In genomic region chr15:80991446-80991845, GRCh38 we compare ENCODE assay signal across 8 cellular contexts. TPM values are rescaled to one million over a fixed set of nuclear protein-coding genes. Genes with fewer than 3 reads are reported as not detected.
A peak's percentile ranks its signal among the peaks of the same experiment; 100 is the strongest.
DNase-seq lines count a peak whose midpoint lies in the region; ATAC-seq and TF ChIP-seq lines count a peak whose summit lies in the region.

No MANE protein-coding gene starts in this region.

- TF ChIP-seq CTCF in transverse colon (IDR thresholded peaks at IDR 0.05) = no peak

- no peak overlapping the region for H3K4me3 ChIP-seq in transverse colon

- no peak for TF ChIP-seq EP300 in transverse colon (IDR thresholded peaks at IDR 0.05; ENCODE audit: low read depth)

- 14 to 51% methylated on average over 1 to 4 of the region's 4 CpGs for WGBS in transverse colon (ENCODE audit: low coverage in 1 of 2), 2 donors

- H3K27me3 ChIP-seq in transverse colon = no peaks in the 10 kb centered on the region

- H3K36me3 Mint-ChIP-seq in activated CD8-positive, alpha-beta memory T cell treated with anti-CD3 and anti-CD28 coated beads, Interleukin-2, amount 10 ng/mL, durations not matched to agents 7 days and 5 days = peaks cover 17% of the 10 kb centered on the region
- H3K36me3 Mint-ChIP-seq in activated T-helper 17 cell treated with anti-CD3 and anti-CD28 coated beads, Interleukin-2, amount 50 U/mL, for 72 hours (ENCODE audit: low read depth) = peaks cover 20% of the 10 kb centered on the region
- H3K36me3 Mint-ChIP-seq in immature natural killer cell = peaks cover 0 to 5% (median 0%) of the 10 kb centered on the region in 3 donors

- TF ChIP-seq POLR2A in transverse colon (IDR thresholded peaks at IDR 0.05) = no peak

- H3K27me3 Mint-ChIP-seq in activated CD8-positive, alpha-beta memory T cell treated with anti-CD3 and anti-CD28 coated beads, Interleukin-2, amount 10 ng/mL, durations not matched to agents 7 days and 5 days = no peaks in the 10 kb centered on the region
- no peaks in the 10 kb centered on the region for H3K27me3 Mint-ChIP-seq in activated T-helper 17 cell treated with anti-CD3 and anti-CD28 coated beads, Interleukin-2, amount 50 U/mL, for 72 hours
- H3K27me3 Mint-ChIP-seq in immature natural killer cell (ENCODE audit: low read depth in 3 of 3) = peaks cover 2 to 4% (median 4%) of the 10 kb centered on the region in 3 donors

- peaks cover 47% of the 10 kb centered on the region for H3K4me1 Mint-ChIP-seq in activated CD8-positive, alpha-beta memory T cell treated with anti-CD3 and anti-CD28 coated beads, Interleukin-2, amount 10 ng/mL, durations not matched to agents 7 days and 5 days
- H3K4me1 Mint-ChIP-seq in activated T-helper 17 cell treated with anti-CD3 and anti-CD28 coated beads, Interleukin-2, amount 50 U/mL, for 72 hours = peaks cover 18% of the 10 kb centered on the region
- H3K4me1 Mint-ChIP-seq in immature natural killer cell = peaks cover 31 to 36% of the 10 kb centered on the region in 2 donors

- H3K9me3 ChIP-seq in transverse colon = peaks cover 0 to 3% of the 10 kb centered on the region in 2 donors

- peak; percentile 68 for DNase-seq in activated CD8-positive, alpha-beta memory T cell treated with anti-CD3 and anti-CD28 coated beads, Interleukin-2, amount 10 ng/mL, durations not matched to agents 7 days and 5 days
- DNase-seq in activated CD8-positive, alpha-beta memory T cell treated with anti-CD3 and anti-CD28 coated beads, Interleukin-2, amount 50 U/mL, for 48 hours = no peak
- DNase-seq in inferior parietal cortex (ENCODE audit: extremely low spot score) (peak; percentile 75), transverse colon (peak; percentile 43), immature natural killer cell (no peak), NCI-H2081 (lab: John Stamatoyannopoulos, UW) (no peak), germinal center (ENCODE audit: low spot score) (no peak)

- ATAC-seq in activated CD8-positive, alpha-beta memory T cell treated with anti-CD3 and anti-CD28 coated beads, Interleukin-2, amount 10 ng/mL, durations not matched to agents 7 days and 5 days = no peak
- ATAC-seq in activated T-helper 17 cell treated with anti-CD3 and anti-CD28 coated beads, Interleukin-2, amount 50 U/mL, for 72 hours (replicated peaks) = no peak

- intact Hi-C loops in transverse colon (cut with DNase I; ENCODE audit: low total_unique reads) = no loop called here

- H3K27ac Mint-ChIP-seq in activated CD8-positive, alpha-beta memory T cell treated with anti-CD3 and anti-CD28 coated beads, Interleukin-2, amount 10 ng/mL, durations not matched to agents 7 days and 5 days = peak overlapping the region; percentile 70
- no peak overlapping the region for H3K27ac Mint-ChIP-seq in activated T-helper 17 cell treated with anti-CD3 and anti-CD28 coated beads, Interleukin-2, amount 50 U/mL, for 72 hours
- peak overlapping the region in 1 of 6 donors; percentile 30 for H3K27ac Mint-ChIP-seq in immature natural killer cell

- peak overlapping the region; percentile 87 to 89 (median 88) for H3K27ac ChIP-seq in transverse colon

- CTCF ChIA-PET in activated CD8-positive, alpha-beta memory T cell treated with anti-CD3 and anti-CD28 coated beads, Interleukin-2, amount 10 ng/mL, durations not matched to agents 7 days and 5 days (lab: Charles Lee) = interaction anchor here (0.7 to 7.1 kb wide), 7 partner anchors 10 to 274 kb away, joined by 4 to 52 read pairs (median 8); partner anchors contain the start of gene TLNRD1

- peak overlapping the region; percentile 23 for H3K4me3 Mint-ChIP-seq in activated CD8-positive, alpha-beta memory T cell treated with anti-CD3 and anti-CD28 coated beads, Interleukin-2, amount 10 ng/mL, durations not matched to agents 7 days and 5 days
- peak overlapping the region; percentile 97 for H3K4me3 Mint-ChIP-seq in activated T-helper 17 cell treated with anti-CD3 and anti-CD28 coated beads, Interleukin-2, amount 50 U/mL, for 72 hours
- peak overlapping the region in 1 of 5 donors; percentile 10 for H3K4me3 Mint-ChIP-seq in immature natural killer cell

- in situ Hi-C loops in transverse colon (cut with MboI; ENCODE audit: low pct_ligation_motif_present in 1 of 4, low pct_unique_long_range_greater_than_20kb in 1 of 4, low sequenced_read_pairs in 3 of 4) = loop anchor here in 1 of 4 donors (25.0 kb wide), 1 partner anchor 271 kb away; no protein-coding TSS in a partner anchor

- H3K36me3 ChIP-seq in transverse colon = no peaks in the 10 kb centered on the region

- H3K4me1 ChIP-seq in transverse colon = peaks cover 8 to 37% (median 22%) of the 10 kb centered on the region in 4 donors

- H3K9me3 Mint-ChIP-seq in activated CD8-positive, alpha-beta memory T cell treated with anti-CD3 and anti-CD28 coated beads, Interleukin-2, amount 10 ng/mL, durations not matched to agents 7 days and 5 days (ENCODE audit: low read depth) = no peaks in the 10 kb centered on the region
- H3K9me3 Mint-ChIP-seq in activated T-helper 17 cell treated with anti-CD3 and anti-CD28 coated beads, Interleukin-2, amount 50 U/mL, for 72 hours = no peaks in the 10 kb centered on the region
- peaks cover 0 to 2% (median 0%) of the 10 kb centered on the region in 6 donors for H3K9me3 Mint-ChIP-seq in immature natural killer cell

RNA-seq across cellular contexts. Expression of gene MESD, which starts 1.8 kb away (rescaled TPM):
- 10 to 100 TPM; 27.6 to 27.8 TPM for total RNA-seq in activated CD8-positive, alpha-beta memory T cell treated with anti-CD3 and anti-CD28 coated beads, Interleukin-2, amount 10 ng/mL, durations not matched to agents 7 days and 5 days
- total RNA-seq in activated T-helper 17 cell treated with anti-CD3 and anti-CD28 coated beads, Interleukin-2, amount 50 U/mL, for 72 hours = 10 to 100 TPM; 22.0 to 28.4 TPM
- total RNA-seq in transverse colon = 10 to 100 TPM; 15.8 to 39.3 (median 19.2) TPM
- 10 to 100 TPM; 22.3 to 39.6 (median 32.1) TPM for polyA plus RNA-seq in immature natural killer cell

RNA-seq across cellular contexts. Expression of gene TLNRD1, which starts 9.3 kb away (rescaled TPM):
- total RNA-seq in activated CD8-positive, alpha-beta memory T cell treated with anti-CD3 and anti-CD28 coated beads, Interleukin-2, amount 10 ng/mL, durations not matched to agents 7 days and 5 days = 10 to 100 TPM; 31.2 to 32.3 TPM
- 10 to 100 TPM; 19.1 to 39.3 TPM for total RNA-seq in activated T-helper 17 cell treated with anti-CD3 and anti-CD28 coated beads, Interleukin-2, amount 50 U/mL, for 72 hours
- total RNA-seq in transverse colon = 10 to 100 TPM; 20.8 to 57.2 (median 28.2) TPM
- 1 to 10 TPM; 2.6 to 5.4 (median 3.4) TPM for polyA plus RNA-seq in immature natural killer cell

Comparison
In these comparisons a context has a peak if more than half of its experiments do, and no peak if none do; other contexts are left out.
1. DNase-seq: peak in activated CD8-positive, alpha-beta memory T cell treated with anti-CD3 and anti-CD28 coated beads, Interleukin-2, amount 10 ng/mL, durations not matched to agents 7 days and 5 days (single experiment), inferior parietal cortex (single experiment) and transverse colon (single experiment); none in activated CD8-positive, alpha-beta memory T cell treated with anti-CD3 and anti-CD28 coated beads, Interleukin-2, amount 50 U/mL, for 48 hours (single experiment), immature natural killer cell (0 of 3), NCI-H2081 (0 of 2) and germinal center (single experiment).